In genomic region chr2:166233244-166233643, GRCh38 we compare ENCODE assay signal across 25 cellular contexts.
"Had no signal": no experiment of that assay in that cellular context is flagged by ENCODE, and none has a peak within 500 bp of the region (broad histone marks: within the 10 kb centered on the region; RNA-seq: fewer than 3 reads in every experiment).

No MANE protein-coding gene starts in this region.

- H3K4me1 Mint-ChIP-seq: naive B cell; stimulated activated naive B cell treated with anti-CD40 and anti-IgM and Interleukin-4, amounts not matched to agents 10 μg/mL and 1 μg/mL and 100 μg/mL, for 72 hours had no signal

- H3K27me3 ChIP-seq: colonic mucosa, heart left ventricle, spleen, stomach, transverse colon had no signal

- H3K36me3 Mint-ChIP-seq: naive B cell; stimulated activated naive B cell treated with anti-CD40 and anti-IgM and Interleukin-4, amounts not matched to agents 10 μg/mL and 1 μg/mL and 100 μg/mL, for 72 hours had no signal

- DNase-seq: colonic mucosa; dermis blood vessel endothelial cell; erythroblast; heart left ventricle; hippocampal formation; left colon; left ventricle myocardium superior; mesenchymal stem cell; midbrain; naive B cell; occipital lobe; psoas muscle; retina; spleen; stimulated activated CD4-positive, alpha-beta T cell treated with anti-CD3 and anti-CD28 coated beads, Interleukin-15, amount 100 ng/mL, for 24 hours; stimulated activated CD4-positive, alpha-beta T cell treated with anti-CD3 and anti-CD28 coated beads, Interleukin-1b, Interleukin-23, amount 100 ng/mL, for 48 hours; stimulated activated CD4-positive, alpha-beta T cell treated with anti-CD3 and anti-CD28 coated beads, Interleukin-4, amount 100 ng/mL, for 4 hours; stimulated activated naive B cell treated with anti-CD40 and anti-IgM and Interleukin-4, amounts not matched to agents 10 μg/mL and 1 μg/mL and 100 μg/mL, for 72 hours; stomach; substantia nigra; transverse colon had no signal

- ATAC-seq: heart left ventricle; left colon; left ventricle myocardium superior; psoas muscle; sciatic nerve; stimulated activated naive B cell treated with anti-CD40 and anti-IgM and Interleukin-4, amounts not matched to agents 10 μg/mL and 1 μg/mL and 100 μg/mL, for 72 hours had no signal

- H3K4me1 ChIP-seq: colonic mucosa, heart left ventricle, psoas muscle, spleen had no signal

- H3K27me3 Mint-ChIP-seq: naive B cell; stimulated activated naive B cell treated with anti-CD40 and anti-IgM and Interleukin-4, amounts not matched to agents 10 μg/mL and 1 μg/mL and 100 μg/mL, for 72 hours had no signal

- H3K27ac ChIP-seq: colonic mucosa, heart left ventricle, psoas muscle, spleen, stomach, thoracic aorta, transverse colon had no signal

- H3K9me3 Mint-ChIP-seq: naive B cell; nephron; stimulated activated naive B cell treated with anti-CD40 and anti-IgM and Interleukin-4, amounts not matched to agents 10 μg/mL and 1 μg/mL and 100 μg/mL, for 72 hours had no signal

- H3K4me3 Mint-ChIP-seq: naive B cell; nephron; stimulated activated naive B cell treated with anti-CD40 and anti-IgM and Interleukin-4, amounts not matched to agents 10 μg/mL and 1 μg/mL and 100 μg/mL, for 72 hours had no signal

- H3K27ac Mint-ChIP-seq: naive B cell; nephron; stimulated activated naive B cell treated with anti-CD40 and anti-IgM and Interleukin-4, amounts not matched to agents 10 μg/mL and 1 μg/mL and 100 μg/mL, for 72 hours had no signal

- H3K36me3 ChIP-seq: colonic mucosa, heart left ventricle, spleen, stomach, thoracic aorta, transverse colon had no signal

- H3K9me3 ChIP-seq: colonic mucosa, heart left ventricle, psoas muscle, spleen, stomach, thoracic aorta, transverse colon had no signal

- H3K4me3 ChIP-seq: colonic mucosa, heart left ventricle, lung, psoas muscle, spleen, stomach, thoracic aorta, transverse colon had no signal
